8 cellular contexts compared by ENCODE assay signal in genomic region chr19:40778045-40778864, GRCh38. TPM values are rescaled to one million over a fixed set of nuclear protein-coding genes. Genes with fewer than 3 reads are reported as not detected.
A peak's percentile ranks its signal among the peaks of the same experiment; 100 is the strongest.
DNase-seq lines count a peak whose midpoint lies in the region; ATAC-seq and TF ChIP-seq lines count a peak whose summit lies in the region.

Gene RAB4B (plus strand): TSS chr19:40778247. CDS start chr19:40778376, 129 bp downstream.

- TF ChIP-seq CTCF in DOHH2 (IDR thresholded peaks at IDR 0.05; ENCODE audit: low read depth, low read length, poor library complexity, severe bottlenecking) (no peak), GM23338 (conservative IDR thresholded peaks at IDR 0.05; ENCODE audit: low read depth in 2 of 2) (no peak)

- CTCF ChIA-PET in naive thymus-derived CD4-positive, alpha-beta T cell (lab: Charles Lee) = interaction anchor here (0.8 to 3.6 kb wide), 14 partner anchors 18 to 574 kb away, joined by 3 to 21 read pairs (median 4); partner anchors contain the start of genes ACTMAP and EGLN2

- H3K36me3 Mint-ChIP-seq in GM23338 (ENCODE audit: low read depth) = peaks cover 10% of the 10 kb centered on the region
- peaks cover 6 to 17% (median 10%) of the 10 kb centered on the region in 5 donors for H3K36me3 Mint-ChIP-seq in naive thymus-derived CD4-positive, alpha-beta T cell
- peaks cover 25 to 29% of the 10 kb centered on the region in 2 donors for H3K36me3 Mint-ChIP-seq in stimulated activated naive B cell treated with anti-CD40 and anti-IgM and Interleukin-4, amounts not matched to agents 10 μg/mL and 1 μg/mL and 100 μg/mL, for 72 hours

- H3K27me3 Mint-ChIP-seq in GM23338 (ENCODE audit: insufficient read depth, low read depth, poor library complexity) = peaks cover 17% of the 10 kb centered on the region
- no peaks in the 10 kb centered on the region for H3K27me3 Mint-ChIP-seq in naive thymus-derived CD4-positive, alpha-beta T cell
- H3K27me3 Mint-ChIP-seq in stimulated activated naive B cell treated with anti-CD40 and anti-IgM and Interleukin-4, amounts not matched to agents 10 μg/mL and 1 μg/mL and 100 μg/mL, for 72 hours = no peaks in the 10 kb centered on the region

- intact Hi-C loops in naive thymus-derived CD4-positive, alpha-beta T cell (cut with micrococcal nuclease) = loop anchor here (1.0 to 10.0 kb wide), 14 partner anchors 20 to 577 kb away; partner anchors contain the start of genes COQ8B (in 2 of the 2), NUMBL (in 2 of the 2), ACTMAP (in 1 of the 2) and AKT2 (in 1 of the 2)

- ATAC-seq in GM23338 = peak; percentile 81
- peak; percentile 92 for ATAC-seq in naive thymus-derived CD4-positive, alpha-beta T cell
- peak; percentile 72 to 76 for ATAC-seq in stimulated activated naive B cell treated with anti-CD40 and anti-IgM and Interleukin-4, amounts not matched to agents 10 μg/mL and 1 μg/mL and 100 μg/mL, for 72 hours (replicated peaks)

- peak within 1 kb of the TSS; percentile 100 for H3K27ac Mint-ChIP-seq in GM23338
- H3K27ac Mint-ChIP-seq in naive thymus-derived CD4-positive, alpha-beta T cell = peak within 1 kb of the TSS; percentile 87 to 99 (median 98)
- peak within 1 kb of the TSS; percentile 98 for H3K27ac Mint-ChIP-seq in stimulated activated naive B cell treated with anti-CD40 and anti-IgM and Interleukin-4, amounts not matched to agents 10 μg/mL and 1 μg/mL and 100 μg/mL, for 72 hours

- H3K9me3 Mint-ChIP-seq in GM23338 = no peaks in the 10 kb centered on the region; the same call in 1 of the 3 replicates
- peaks cover 0 to 1% (median 0%) of the 10 kb centered on the region in 11 donors for H3K9me3 Mint-ChIP-seq in naive thymus-derived CD4-positive, alpha-beta T cell
- H3K9me3 Mint-ChIP-seq in stimulated activated naive B cell treated with anti-CD40 and anti-IgM and Interleukin-4, amounts not matched to agents 10 μg/mL and 1 μg/mL and 100 μg/mL, for 72 hours = peaks cover 0 to 3% of the 10 kb centered on the region in 2 donors

- no peaks in the 10 kb centered on the region for H3K9me3 ChIP-seq in DOHH2 (ENCODE audit: control insufficient read depth, insufficient read depth, low read length)
- no peaks in the 10 kb centered on the region for H3K9me3 ChIP-seq in naive thymus-derived CD4-positive, alpha-beta T cell (ENCODE audit: control insufficient read depth in 2 of 3, low read length in 3 of 3)

- DNase-seq in GM23338 (ENCODE audit: low spot score) (peak; percentile 100), LHCN-M2 (ENCODE audit: low read depth) (peak; percentile 99), RPMI8226 (peak; percentile 98), fibroblast of gingiva (ENCODE audit: low read depth) (peak; percentile 100)
- peak; percentile 100 for DNase-seq in activated T-helper 1 cell treated with anti-CD3 and anti-CD28 coated beads, Interleukin-2, amount 50 U/mL, for 16 hours (ENCODE audit: low read depth in 1 of 2, low spot score in 1 of 2)
- DNase-seq in naive thymus-derived CD4-positive, alpha-beta T cell = peak; percentile 99 to 100 (median 100)
- peak; percentile 100 for DNase-seq in stimulated activated naive B cell treated with anti-CD40 and anti-IgM and Interleukin-4, amounts not matched to agents 10 μg/mL and 1 μg/mL and 100 μg/mL, for 72 hours

- H3K27ac ChIP-seq in DOHH2 (ENCODE audit: low read depth, low read length) (peak within 1 kb of the TSS; percentile 99), GM23338 (ENCODE audit: low read depth) (peak within 1 kb of the TSS; percentile 100)
- peak within 1 kb of the TSS; percentile 92 for H3K27ac ChIP-seq in naive thymus-derived CD4-positive, alpha-beta T cell (ENCODE audit: low read depth, low read length)

- H3K79me2 ChIP-seq in DOHH2 (ENCODE audit: control insufficient read depth, low read length) (peaks cover 12% of the 10 kb centered on the region), GM23338 (replicated peaks; ENCODE audit: insufficient read depth) (peaks cover 5% of the 10 kb centered on the region)

- H3K4me3 ChIP-seq in DOHH2 (ENCODE audit: low read length) (peak within 1 kb of the TSS; percentile 89), GM23338 (peak within 1 kb of the TSS; percentile 54)
- H3K4me3 ChIP-seq in naive thymus-derived CD4-positive, alpha-beta T cell (ENCODE audit: low read length) = peak within 1 kb of the TSS; percentile 97

- H3K9me2 ChIP-seq in DOHH2 (replicated peaks; ENCODE audit: control insufficient read depth, low read length) (no peaks in the 10 kb centered on the region), GM23338 (ENCODE audit: insufficient read depth) (no peaks in the 10 kb centered on the region)

- peaks cover 21% of the 10 kb centered on the region for H3K4me1 Mint-ChIP-seq in GM23338
- peaks cover 32 to 49% (median 40%) of the 10 kb centered on the region in 7 donors for H3K4me1 Mint-ChIP-seq in naive thymus-derived CD4-positive, alpha-beta T cell
- peaks cover 42 to 82% of the 10 kb centered on the region in 2 donors for H3K4me1 Mint-ChIP-seq in stimulated activated naive B cell treated with anti-CD40 and anti-IgM and Interleukin-4, amounts not matched to agents 10 μg/mL and 1 μg/mL and 100 μg/mL, for 72 hours

- peaks cover 49% of the 10 kb centered on the region for H3K4me1 ChIP-seq in DOHH2 (ENCODE audit: control insufficient read depth, low read length)
- peaks cover 11% of the 10 kb centered on the region for H3K4me1 ChIP-seq in GM23338 (ENCODE audit: insufficient read depth)
- peaks cover 18 to 24% of the 10 kb centered on the region in 2 donors for H3K4me1 ChIP-seq in naive thymus-derived CD4-positive, alpha-beta T cell (ENCODE audit: control insufficient read depth in 2 of 2, insufficient read depth in 2 of 2, low read length in 2 of 2)

- H3K36me3 ChIP-seq in DOHH2 (ENCODE audit: control insufficient read depth, low read length) (peaks cover 6% of the 10 kb centered on the region; the same call in 1 of the 2 replicates), GM23338 (ENCODE audit: insufficient read depth) (no peaks in the 10 kb centered on the region)
- peaks cover 0 to 6% (median 0%) of the 10 kb centered on the region in 3 experiments for H3K36me3 ChIP-seq in naive thymus-derived CD4-positive, alpha-beta T cell (ENCODE audit: control insufficient read depth in 2 of 3, insufficient read depth in 3 of 3, low read length in 3 of 3)

- H3F3A ChIP-seq in DOHH2 (ENCODE audit: control insufficient read depth, insufficient read depth) (peaks cover 18% of the 10 kb centered on the region), GM23338 (replicated peaks; ENCODE audit: low read depth) (peaks cover 5% of the 10 kb centered on the region; the same call in 1 of the 2 replicates)

- H3K4me2 ChIP-seq in DOHH2 (ENCODE audit: low read length) (peak within 1 kb of the TSS; percentile 99), GM23338 (peak within 1 kb of the TSS; percentile 76)

- peak within 1 kb of the TSS; percentile 79 for H3K4me3 Mint-ChIP-seq in GM23338
- H3K4me3 Mint-ChIP-seq in naive thymus-derived CD4-positive, alpha-beta T cell = peak within 1 kb of the TSS; percentile 91 to 99 (median 96)
- peak within 1 kb of the TSS; percentile 90 to 97 for H3K4me3 Mint-ChIP-seq in stimulated activated naive B cell treated with anti-CD40 and anti-IgM and Interleukin-4, amounts not matched to agents 10 μg/mL and 1 μg/mL and 100 μg/mL, for 72 hours

- POLR2A ChIA-PET in naive thymus-derived CD4-positive, alpha-beta T cell (lab: Charles Lee) = interaction anchor here (0.5 to 5.6 kb wide), 27 partner anchors 9 to 1097 kb away, joined by 3 to 92 read pairs (median 5); partner anchors contain the start of genes ACTMAP, COQ8B, EGLN2 and HNRNPUL1

- H4K20me1 ChIP-seq in DOHH2 (ENCODE audit: control insufficient read depth, insufficient read depth, low read depth, low read length) = no peaks in the 10 kb centered on the region
- H4K20me1 ChIP-seq in GM23338 (replicated peaks; ENCODE audit: insufficient read depth) = no peaks in the 10 kb centered on the region

- H3K27me3 ChIP-seq in DOHH2 (ENCODE audit: control insufficient read depth, low read length) = no peaks in the 10 kb centered on the region
- H3K27me3 ChIP-seq in GM23338 (ENCODE audit: insufficient read depth) = no peaks in the 10 kb centered on the region
- no peaks in the 10 kb centered on the region for H3K27me3 ChIP-seq in naive thymus-derived CD4-positive, alpha-beta T cell (ENCODE audit: control insufficient read depth in 2 of 2, insufficient read depth in 2 of 2, low read length in 2 of 2)

- no peak within 1 kb of the TSS for H2AFZ ChIP-seq in GM23338

TF ChIP-seq in GM23338, 12 proteins besides CTCF, POLR2A, EP300 and RAD21:
- TF ChIP-seq EZH2 (IDR thresholded peaks at IDR 0.05; ENCODE audit: low read depth, unreplicated experiment) (no peak), CREB1 (CRISPR knock-in tag; IDR thresholded peaks at IDR 0.05; ENCODE audit: low read depth) (peak; percentile 75), POLR2AphosphoS5 (IDR thresholded peaks at IDR 0.05; ENCODE audit: low read depth) (peak; percentile 25; the same call in 1 of the 2 replicates)

RNA-seq across cellular contexts. Expression of gene RAB4B, which starts in this region (rescaled TPM):
- 27.4 and 32.6 TPM in 2 replicates for total RNA-seq in GM23338 (2014; rRNA removed; shearing (Covaris generic))
- 23.0 and 29.0 TPM in 2 replicates for polyA plus RNA-seq in GM23338 (2016; fragmentation: Nextera tagmentation; extraction: Ambion mirVana)
- 19.7 and 28.6 TPM in 2 replicates for total RNA-seq in LHCN-M2 (2014; rRNA removed)
- 30.3 TPM for polyA plus RNA-seq in LHCN-M2 (2012)
- 10 to 100 TPM; 37.6 to 63.0 (median 52.5) TPM for total RNA-seq in naive thymus-derived CD4-positive, alpha-beta T cell
- polyA plus RNA-seq in naive thymus-derived CD4-positive, alpha-beta T cell = 10 to 100 TPM; 54.7 to 65.2 TPM

Comparison
In these comparisons a context has a peak if more than half of its experiments do, and no peak if none do; other contexts are left out.
1. Peak in every context shown above with its lines: DNase-seq, ATAC-seq, H3K4me3 ChIP-seq and H3K27ac ChIP-seq.